Comparison of ENCODE assay signal across 14 cellular contexts in the genomic region with DNA sequence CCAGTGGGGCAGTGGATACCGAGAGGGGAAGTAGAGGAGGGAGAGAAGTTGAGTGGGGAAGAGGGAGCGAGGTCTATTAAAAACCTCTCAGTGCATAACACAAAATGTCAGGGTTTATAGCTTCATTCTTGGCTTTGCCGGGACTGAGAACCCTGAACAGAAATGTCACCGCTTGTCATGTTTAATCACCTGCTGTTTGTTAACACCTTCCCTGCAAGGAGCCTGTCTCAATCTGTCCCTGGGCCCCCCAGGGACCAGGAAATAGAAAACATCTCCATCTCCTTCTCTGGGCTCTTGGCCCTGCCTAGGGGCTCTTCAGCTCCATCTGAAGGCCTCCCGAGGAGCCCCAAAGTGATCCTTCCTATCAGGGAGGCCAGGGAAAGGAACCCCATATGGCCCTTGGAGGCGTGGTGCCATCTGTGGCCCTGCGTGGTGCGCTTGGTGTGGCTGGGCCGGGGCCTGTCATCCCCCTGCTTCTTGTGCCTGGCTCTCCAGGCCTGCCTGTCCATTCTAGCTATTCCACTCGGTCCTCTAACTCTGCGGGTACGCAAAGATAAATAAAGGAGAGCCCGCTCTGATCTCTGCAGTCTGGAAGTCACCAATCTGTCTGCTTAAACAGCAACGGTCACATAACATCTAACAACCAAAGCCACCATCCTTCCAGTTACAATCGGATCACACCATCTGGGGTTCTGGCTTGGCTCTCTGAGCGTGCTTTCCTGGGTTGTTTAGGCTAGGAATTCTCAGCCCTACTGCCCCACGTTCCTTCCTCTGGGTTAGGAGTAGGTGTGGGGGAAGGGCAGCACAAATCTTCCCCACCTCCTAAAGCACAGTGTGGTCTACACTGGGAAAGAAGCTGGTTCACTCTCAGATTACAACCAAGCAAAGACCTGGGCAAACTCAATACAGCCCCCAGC.
DNase-seq lines count a peak whose midpoint lies in the region; ATAC-seq and TF ChIP-seq lines count a peak whose summit lies in the region.
"Had no signal": no experiment of that assay in that cellular context is flagged by ENCODE, and none has a peak within 500 bp of the region (broad histone marks: within the 10 kb centered on the region; RNA-seq: fewer than 3 reads in every experiment).

No MANE protein-coding gene starts in this region.

- intact Hi-C loops in left lung (cut with DNase I): no loop called here

- POLR2A ChIA-PET in naive thymus-derived CD8-positive, alpha-beta T cell (lab: Charles Lee): interaction anchor here (0.5 kb wide), 1 partner anchor 219 kb away, joined by 3 read pairs; no protein-coding TSS in a partner anchor

- H3T11ph ChIP-seq in H9 (ENCODE audit: low read length): no peak overlapping the region

- H2BK12ac ChIP-seq in H9 (ENCODE audit: insufficient read length, low read depth, low read length): no peak overlapping the region

- no peak for DNase-seq in H9
- peak; percentile 84 for DNase-seq in cerebellar cortex (ENCODE audit: low spot score)
- DNase-seq in naive thymus-derived CD8-positive, alpha-beta T cell: no peak
- DNase-seq in omental fat pad (ENCODE audit: low spot score): no peak
- DNase-seq in HT-29 (ENCODE audit: low spot score): no peak
- DNase-seq in left lung: no peak
- DNase-seq: activated CD4-positive, alpha-beta T cell treated with anti-CD3 and anti-CD28 coated beads for 36 hours; erythroblast; ovary; stimulated activated CD4-positive, alpha-beta T cell treated with anti-CD3 and anti-CD28 coated beads, Interleukin-2, amount 100 ng/mL, for 48 hours had no signal

- peak overlapping the region; percentile 41; the same call in 1 of the 2 replicates for H3K27ac ChIP-seq in BLaER1
- no peak overlapping the region for H3K27ac ChIP-seq in H9 (ENCODE audit: insufficient read length, low read depth, low read length)
- peak overlapping the region in 1 of 2 donors; percentile 67 for H3K27ac ChIP-seq in left lung
- H3K27ac ChIP-seq: ovary had no signal

- H3K23ac ChIP-seq in H9 (ENCODE audit: insufficient read length, low read depth, low read length): no peak overlapping the region

- no peak overlapping the region for H2BK15ac ChIP-seq in H9 (ENCODE audit: low read depth, low read length)

- H3K79me2 ChIP-seq in H9 (ENCODE audit: insufficient read depth, low read length): no peaks in the 10 kb centered on the region

- H3K9me3 Mint-ChIP-seq in H9 (no peaks in the 10 kb centered on the region; a peak in 1 of 5 replicates), nephron (no peaks in the 10 kb centered on the region)
- H3K9me3 Mint-ChIP-seq in naive thymus-derived CD8-positive, alpha-beta T cell: no peaks in the 10 kb centered on the region
- H3K9me3 Mint-ChIP-seq: activated T-helper 1 cell treated with anti-CD3 and anti-CD28 coated beads, Interleukin-12 subunit alpha, Interleukin-12 subunit beta, Interleukin-2, Interleukin-4 antibody, amounts not matched to agents 30 ng/mL and 10 ng/mL and 1 ng/mL, durations not matched to agents 14 hours and 24 hours and 36 hours; stimulated activated naive CD8-positive, alpha-beta T cell treated with anti-CD3 and anti-CD28 coated beads, Interleukin-15, Interleukin-2, amounts not matched to agents 100 ng/mL and 50 ng/mL, for 24 hours had no signal

- H3K36me3 Mint-ChIP-seq in H9 (ENCODE audit: insufficient read depth in 1 of 3, low read depth in 3 of 3) (no peaks in the 10 kb centered on the region), nephron (ENCODE audit: low read depth) (no peaks in the 10 kb centered on the region)
- no peaks in the 10 kb centered on the region for H3K36me3 Mint-ChIP-seq in naive thymus-derived CD8-positive, alpha-beta T cell

- TF ChIP-seq CTCF in H9 (conservative IDR thresholded peaks at IDR 0.05): no peak
- TF ChIP-seq CTCF in nephron (IDR thresholded peaks at IDR 0.05; ENCODE audit: unreplicated experiment in 3 of 3): no peak
- TF ChIP-seq CTCF in omental fat pad (IDR thresholded peaks at IDR 0.05): no peak
- TF ChIP-seq CTCF in left lung (IDR thresholded peaks at IDR 0.05): no peak

- no peak overlapping the region for H2BK5ac ChIP-seq in H9 (ENCODE audit: insufficient read length, low read length)

- no peaks in the 10 kb centered on the region for H3K23me2 ChIP-seq in H9 (ENCODE audit: insufficient read length, low read depth, low read length, poor library complexity, severe bottlenecking)

- H3K4me2 ChIP-seq in BLaER1 (peak overlapping the region; percentile 62), H9 (ENCODE audit: insufficient read depth, insufficient read length, low read length) (no peak overlapping the region)

- H3K27me3 ChIP-seq in BLaER1: no peaks in the 10 kb centered on the region
- H3K27me3 ChIP-seq in H9 (ENCODE audit: insufficient read depth, low read length): no peaks in the 10 kb centered on the region
- no peaks in the 10 kb centered on the region for H3K27me3 ChIP-seq in left lung
- H3K27me3 ChIP-seq: ovary had no signal

- ATAC-seq in naive thymus-derived CD8-positive, alpha-beta T cell: no peak
- ATAC-seq in omental fat pad (ENCODE audit: low FRiP score) (no peak), left lung (no peak)
- ATAC-seq: activated CD4-positive, alpha-beta T cell treated with anti-CD3 and anti-CD28 coated beads for 36 hours had no signal

- H3K4me3 ChIP-seq in BLaER1 (no peak overlapping the region), left lung (no peak overlapping the region)
- H3K4me3 ChIP-seq: ovary had no signal

- no peak overlapping the region for H4K91ac ChIP-seq in H9 (ENCODE audit: insufficient read length, low read depth, low read length)

- no peak overlapping the region for H3K18ac ChIP-seq in H9 (ENCODE audit: insufficient read length, low read depth, low read length)

- H3K27ac Mint-ChIP-seq in H9: peak overlapping the region in 2 of 3 experiments; percentile 22 to 86; a peak in 4 of 7 replicates
- H3K27ac Mint-ChIP-seq in nephron: peak overlapping the region; percentile 85 to 99 (median 92)
- peak overlapping the region in 3 of 10 donors; percentile 22 to 82 (median 55) for H3K27ac Mint-ChIP-seq in naive thymus-derived CD8-positive, alpha-beta T cell
- H3K27ac Mint-ChIP-seq: activated CD4-positive, alpha-beta T cell treated with anti-CD3 and anti-CD28 coated beads for 36 hours; activated T-helper 1 cell treated with anti-CD3 and anti-CD28 coated beads, Interleukin-12 subunit alpha, Interleukin-12 subunit beta, Interleukin-2, Interleukin-4 antibody, amounts not matched to agents 30 ng/mL and 10 ng/mL and 1 ng/mL, durations not matched to agents 14 hours and 24 hours and 36 hours; stimulated activated naive CD8-positive, alpha-beta T cell treated with anti-CD3 and anti-CD28 coated beads, Interleukin-15, Interleukin-2, amounts not matched to agents 100 ng/mL and 50 ng/mL, for 24 hours had no signal

- no peak overlapping the region for H3K4ac ChIP-seq in H9 (ENCODE audit: low read depth, low read length)

- H2BK120ac ChIP-seq in H9 (ENCODE audit: low read depth, low read length, poor library complexity, severe bottlenecking): no peak overlapping the region

- no peak overlapping the region for H2AFZ ChIP-seq in H9 (ENCODE audit: low read length)

- H3K9ac ChIP-seq in BLaER1 (no peak overlapping the region; the same call in 1 of the 2 replicates), H9 (ENCODE audit: extremely low read depth, insufficient read length, low read length) (no peak overlapping the region)

- no peaks in the 10 kb centered on the region for H3K9me3 ChIP-seq in BLaER1
- no peaks in the 10 kb centered on the region for H3K9me3 ChIP-seq in H9 (ENCODE audit: control insufficient read depth, low read depth, low read length)
- H3K9me3 ChIP-seq in left lung: no peaks in the 10 kb centered on the region
- H3K9me3 ChIP-seq: ovary had no signal

- H4K20me1 ChIP-seq in BLaER1 (peaks cover 9% of the 10 kb centered on the region; the same call in 1 of the 2 replicates), H9 (ENCODE audit: control insufficient read depth, insufficient read depth, insufficient read length) (peaks cover 2% of the 10 kb centered on the region)

- no peak overlapping the region for H3K14ac ChIP-seq in H9 (ENCODE audit: insufficient read depth, low read length)

- H3K27me3 Mint-ChIP-seq in H9 (ENCODE audit: low read depth) (peaks cover 2% of the 10 kb centered on the region; the same call in 1 of the 2 replicates), nephron (ENCODE audit: low read depth) (peaks cover 42% of the 10 kb centered on the region)
- no peaks in the 10 kb centered on the region for H3K27me3 Mint-ChIP-seq in naive thymus-derived CD8-positive, alpha-beta T cell
- H3K27me3 Mint-ChIP-seq: activated CD4-positive, alpha-beta T cell treated with anti-CD3 and anti-CD28 coated beads for 36 hours; stimulated activated naive CD8-positive, alpha-beta T cell treated with anti-CD3 and anti-CD28 coated beads, Interleukin-15, Interleukin-2, amounts not matched to agents 100 ng/mL and 50 ng/mL, for 24 hours had no signal

- no peak overlapping the region for H4K5ac ChIP-seq in H9 (ENCODE audit: insufficient read length, low read depth, low read length)

- H2AK5ac ChIP-seq in H9 (ENCODE audit: insufficient read length, low read length): no peak overlapping the region

- H3K56ac ChIP-seq in H9 (ENCODE audit: insufficient read length, low read depth, low read length): no peak overlapping the region

- peaks cover 96% of the 10 kb centered on the region for H3K4me1 ChIP-seq in BLaER1
- peaks cover 4% of the 10 kb centered on the region; the same call in 1 of the 2 replicates for H3K4me1 ChIP-seq in H9 (ENCODE audit: insufficient read depth, low read length)
- peaks cover 54 to 93% of the 10 kb centered on the region in 2 donors for H3K4me1 ChIP-seq in left lung

- H3K4me1 Mint-ChIP-seq in H9 (peaks cover 59 to 69% of the 10 kb centered on the region in 2 experiments), nephron (peaks cover 86% of the 10 kb centered on the region)
- H3K4me1 Mint-ChIP-seq in naive thymus-derived CD8-positive, alpha-beta T cell: peaks cover 2 to 30% (median 7%) of the 10 kb centered on the region in 4 donors
- H3K4me1 Mint-ChIP-seq: activated CD4-positive, alpha-beta T cell treated with anti-CD3 and anti-CD28 coated beads for 36 hours had no signal

- no peaks in the 10 kb centered on the region for H3K79me1 ChIP-seq in H9 (ENCODE audit: insufficient read depth, low read depth, low read length, poor library complexity, severe bottlenecking)

- H2BK20ac ChIP-seq in H9 (ENCODE audit: low read depth, low read length, poor library complexity, severe bottlenecking): no peak overlapping the region

- H3K36me3 ChIP-seq in BLaER1 (no peaks in the 10 kb centered on the region), left lung (no peaks in the 10 kb centered on the region)
- H3K36me3 ChIP-seq: ovary had no signal

- H3K4me3 Mint-ChIP-seq in H9 (no peak overlapping the region), nephron (peak overlapping the region; percentile 3 to 57 (median 51))
- no peak overlapping the region for H3K4me3 Mint-ChIP-seq in naive thymus-derived CD8-positive, alpha-beta T cell
- H3K4me3 Mint-ChIP-seq: activated CD4-positive, alpha-beta T cell treated with anti-CD3 and anti-CD28 coated beads for 36 hours; activated T-helper 1 cell treated with anti-CD3 and anti-CD28 coated beads, Interleukin-12 subunit alpha, Interleukin-12 subunit beta, Interleukin-2, Interleukin-4 antibody, amounts not matched to agents 30 ng/mL and 10 ng/mL and 1 ng/mL, durations not matched to agents 14 hours and 24 hours and 36 hours; stimulated activated naive CD8-positive, alpha-beta T cell treated with anti-CD3 and anti-CD28 coated beads, Interleukin-15, Interleukin-2, amounts not matched to agents 100 ng/mL and 50 ng/mL, for 24 hours had no signal

- WGBS in H9 (ENCODE audit: extremely low coverage, insufficient read length, low lambda C conversion rate): no CpG with 5 or more reads among the region's 17 CpGs

- H4K8ac ChIP-seq in H9 (replicated peaks; ENCODE audit: insufficient read length, low read depth, low read length): no peak overlapping the region

Comparison
In these comparisons a context has a peak if more than half of its experiments do, and no peak if none do; other contexts are left out.
1. H3K4me3 Mint-ChIP-seq: peak in nephron (3 of 3); none in H9 (0 of 2) and naive thymus-derived CD8-positive, alpha-beta T cell (0 of 10).